ENCODE assay signal across 15 cellular contexts in the genomic region with DNA sequence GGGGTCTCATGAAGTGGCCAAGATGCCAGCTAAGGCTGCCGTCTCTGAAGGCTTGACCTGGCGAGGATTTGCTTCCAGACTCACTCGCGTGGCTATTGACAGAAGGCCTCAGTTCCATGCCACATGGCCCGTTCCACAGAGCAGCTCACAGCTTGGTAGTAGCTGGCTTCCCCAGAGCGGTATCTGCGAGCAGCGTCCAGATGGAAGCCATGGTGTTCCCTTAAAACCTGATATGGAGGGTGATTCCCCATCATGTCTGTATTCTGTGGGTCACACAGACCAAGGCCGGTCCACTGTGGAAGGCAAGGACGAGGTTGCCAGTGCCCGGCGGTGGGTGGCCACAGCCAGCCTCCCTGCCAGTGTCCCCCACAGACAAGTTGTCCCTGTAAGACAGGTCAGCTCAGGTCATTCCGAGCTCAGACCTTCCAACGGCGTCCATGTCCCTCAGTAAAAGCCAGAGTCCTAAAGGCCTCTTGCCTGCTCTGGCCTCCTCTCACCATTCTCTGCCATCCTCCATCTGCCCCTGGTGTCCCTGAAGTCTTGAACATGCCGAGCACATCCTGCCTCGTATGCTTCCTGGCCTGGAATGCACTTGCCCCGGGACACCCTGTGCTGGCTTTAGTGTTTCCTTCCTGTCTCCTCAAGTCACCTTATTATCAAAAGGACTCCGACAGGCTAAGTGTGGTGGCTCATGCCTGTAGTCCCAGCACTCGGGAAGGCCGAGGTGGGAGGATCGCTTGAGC.
DNase-seq lines count a peak whose midpoint lies in the region; ATAC-seq and TF ChIP-seq lines count a peak whose summit lies in the region.
"Had no signal": no experiment of that assay in that cellular context is flagged by ENCODE, and none has a peak within 500 bp of the region (broad histone marks: within the 10 kb centered on the region; RNA-seq: fewer than 3 reads in every experiment).

No MANE protein-coding gene starts in this region.

- TF ChIP-seq CTCF in WTC11 (IDR thresholded peaks at IDR 0.05) (no peak), esophagus muscularis mucosa (IDR thresholded peaks at IDR 0.05) (no peak), lower lobe of right lung (IDR thresholded peaks at IDR 0.05) (no peak), foreskin fibroblast (IDR thresholded peaks at IDR 0.05; ENCODE audit: low read depth, low read length) (no peak)

- H3K9me3 ChIP-seq in esophagus muscularis mucosa: no peaks in the 10 kb centered on the region
- H3K9me3 ChIP-seq in lower lobe of right lung: no peaks in the 10 kb centered on the region
- no peaks in the 10 kb centered on the region for H3K9me3 ChIP-seq in subcutaneous abdominal adipose tissue (ENCODE audit: control insufficient read depth in 5 of 5, low read length in 5 of 5)
- H3K9me3 ChIP-seq: adrenal gland had no signal

- H3K4me1 ChIP-seq in esophagus muscularis mucosa (peaks cover 11 to 19% (median 14%) of the 10 kb centered on the region in 4 donors), lower lobe of right lung (no peaks in the 10 kb centered on the region), subcutaneous abdominal adipose tissue (ENCODE audit: control insufficient read depth in 5 of 5, insufficient read depth in 5 of 5, low read length in 5 of 5) (peaks cover 2 to 22% (median 15%) of the 10 kb centered on the region in 5 donors)
- H3K4me1 ChIP-seq: adrenal gland had no signal

- POLR2A ChIA-PET in WTC11 (lab: Charles Lee): no interaction called here

- TF ChIP-seq EP300 in esophagus muscularis mucosa (IDR thresholded peaks at IDR 0.05): no peak

- H3K27me3 Mint-ChIP-seq in WTC11 (ENCODE audit: low read depth): no peaks in the 10 kb centered on the region
- H3K27me3 Mint-ChIP-seq: natural killer cell treated with Interleukin-12 subunit alpha and Interleukin-12 subunit beta and Interleukin-15 and Interleukin-18, amount 100 ng/mL, for 72 hours had no signal

- peak; percentile 4; the same call in 1 of the 2 replicates for ATAC-seq in WTC11
- ATAC-seq in lower lobe of right lung: peak; percentile 26 to 29

- no peaks in the 10 kb centered on the region for H3K27me3 ChIP-seq in esophagus muscularis mucosa
- H3K27me3 ChIP-seq in lower lobe of right lung (ENCODE audit: low read depth): no peaks in the 10 kb centered on the region
- H3K27me3 ChIP-seq in subcutaneous abdominal adipose tissue (ENCODE audit: control insufficient read depth in 5 of 5, insufficient read depth in 4 of 5, low read length in 5 of 5): no peaks in the 10 kb centered on the region
- H3K27me3 ChIP-seq: adrenal gland had no signal

- no peak overlapping the region for H3K4me3 Mint-ChIP-seq in WTC11
- H3K4me3 Mint-ChIP-seq: activated T-helper 1 cell treated with anti-CD3 and anti-CD28 coated beads, Interleukin-12 subunit alpha, Interleukin-12 subunit beta, Interleukin-2, Interleukin-4 antibody, amounts not matched to agents 30 ng/mL and 10 ng/mL and 1 ng/mL, durations not matched to agents 14 hours and 24 hours and 36 hours; natural killer cell treated with Interleukin-12 subunit alpha and Interleukin-12 subunit beta and Interleukin-15 and Interleukin-18, amount 100 ng/mL, for 72 hours; T-helper 2 cell treated with Interferon-gamma antibody and Interleukin-4, amounts not matched to agents 5 μg/mL and 100 μg/mL, for 36 hours had no signal

- no peak for DNase-seq in WTC11 (ENCODE audit: low spot score)
- no peak for DNase-seq in esophagus muscularis mucosa (ENCODE audit: extremely low spot score)
- DNase-seq in lower lobe of right lung: no peak
- DNase-seq in SIG-M5 (lab: John Stamatoyannopoulos, UW): no peak
- no peak for DNase-seq in foreskin fibroblast
- DNase-seq in foreskin melanocyte: no peak
- DNase-seq: activated CD4-positive, alpha-beta T cell treated with anti-CD3 and anti-CD28 coated beads, Interleukin-2, amount 50 U/mL, for 1 hour; hypothalamus; NCI-H1092 treated with DMSO at 0.1 percent for 48 hours had no signal

- CTCF ChIA-PET in WTC11 (lab: Charles Lee): interaction anchor here (0.6 to 0.8 kb wide), 3 partner anchors 11 to 303 kb away, joined by 3 to 4 read pairs (median 3); no protein-coding TSS in a partner anchor

- peak overlapping the region in 1 of 5 donors; percentile 13 for H3K9ac ChIP-seq in subcutaneous abdominal adipose tissue (ENCODE audit: low read length in 5 of 5)

- peak overlapping the region; percentile 43; the same call in 1 of the 2 replicates for H3K27ac Mint-ChIP-seq in WTC11
- H3K27ac Mint-ChIP-seq: activated T-helper 1 cell treated with anti-CD3 and anti-CD28 coated beads, Interleukin-12 subunit alpha, Interleukin-12 subunit beta, Interleukin-2, Interleukin-4 antibody, amounts not matched to agents 30 ng/mL and 10 ng/mL and 1 ng/mL, durations not matched to agents 14 hours and 24 hours and 36 hours; natural killer cell treated with Interleukin-12 subunit alpha and Interleukin-12 subunit beta and Interleukin-15 and Interleukin-18, amount 100 ng/mL, for 72 hours; T-helper 2 cell treated with Interferon-gamma antibody and Interleukin-4, amounts not matched to agents 5 μg/mL and 100 μg/mL, for 36 hours had no signal

- peaks cover 46% of the 10 kb centered on the region for H3K4me1 Mint-ChIP-seq in WTC11

- intact Hi-C loops in esophagus muscularis mucosa (cut with DNase I): no loop called here
- intact Hi-C loops in lower lobe of right lung (cut with DNase I): no loop called here

- H3K36me3 ChIP-seq in esophagus muscularis mucosa (peaks cover 35 to 51% (median 45%) of the 10 kb centered on the region in 4 donors), lower lobe of right lung (peaks cover 44% of the 10 kb centered on the region), subcutaneous abdominal adipose tissue (ENCODE audit: control insufficient read depth in 5 of 5, insufficient read depth in 5 of 5, low read length in 5 of 5) (peaks cover 12 to 52% (median 48%) of the 10 kb centered on the region in 5 donors)

- no peaks in the 10 kb centered on the region for H3K9me3 Mint-ChIP-seq in WTC11
- H3K9me3 Mint-ChIP-seq: activated T-helper 1 cell treated with anti-CD3 and anti-CD28 coated beads, Interleukin-12 subunit alpha, Interleukin-12 subunit beta, Interleukin-2, Interleukin-4 antibody, amounts not matched to agents 30 ng/mL and 10 ng/mL and 1 ng/mL, durations not matched to agents 14 hours and 24 hours and 36 hours; natural killer cell treated with Interleukin-12 subunit alpha and Interleukin-12 subunit beta and Interleukin-15 and Interleukin-18, amount 100 ng/mL, for 72 hours; T-helper 2 cell treated with Interferon-gamma antibody and Interleukin-4, amounts not matched to agents 5 μg/mL and 100 μg/mL, for 36 hours had no signal

- WGBS in esophagus muscularis mucosa: 81% methylated on average over 22 of the region's 22 CpGs

- H3K4me3 ChIP-seq in esophagus muscularis mucosa: no peak overlapping the region
- no peak overlapping the region for H3K4me3 ChIP-seq in lower lobe of right lung
- H3K4me3 ChIP-seq in subcutaneous abdominal adipose tissue (ENCODE audit: low read depth in 1 of 5, low read length in 5 of 5): no peak overlapping the region
- H3K4me3 ChIP-seq in foreskin fibroblast (ENCODE audit: low read depth in 1 of 2, low read length in 2 of 2): no peak overlapping the region
- H3K4me3 ChIP-seq: adrenal gland, coronary artery had no signal

- H3K36me3 Mint-ChIP-seq in WTC11: peaks cover 34% of the 10 kb centered on the region

- H3K27ac ChIP-seq in esophagus muscularis mucosa (replicated peaks in 1 of 4) (peak overlapping the region; percentile 20 to 63 (median 31)), lower lobe of right lung (peak overlapping the region; percentile 39), subcutaneous abdominal adipose tissue (ENCODE audit: low read depth, low read length) (peak overlapping the region; percentile 9)

- TF ChIP-seq POLR2A in esophagus muscularis mucosa (IDR thresholded peaks at IDR 0.05; ENCODE audit: low read depth): no peak

TF ChIP-seq in WTC11, 78 proteins besides CTCF, POLR2A, EP300 and RAD21 (continues in another document):
- TF ChIP-seq, protein P1, sequence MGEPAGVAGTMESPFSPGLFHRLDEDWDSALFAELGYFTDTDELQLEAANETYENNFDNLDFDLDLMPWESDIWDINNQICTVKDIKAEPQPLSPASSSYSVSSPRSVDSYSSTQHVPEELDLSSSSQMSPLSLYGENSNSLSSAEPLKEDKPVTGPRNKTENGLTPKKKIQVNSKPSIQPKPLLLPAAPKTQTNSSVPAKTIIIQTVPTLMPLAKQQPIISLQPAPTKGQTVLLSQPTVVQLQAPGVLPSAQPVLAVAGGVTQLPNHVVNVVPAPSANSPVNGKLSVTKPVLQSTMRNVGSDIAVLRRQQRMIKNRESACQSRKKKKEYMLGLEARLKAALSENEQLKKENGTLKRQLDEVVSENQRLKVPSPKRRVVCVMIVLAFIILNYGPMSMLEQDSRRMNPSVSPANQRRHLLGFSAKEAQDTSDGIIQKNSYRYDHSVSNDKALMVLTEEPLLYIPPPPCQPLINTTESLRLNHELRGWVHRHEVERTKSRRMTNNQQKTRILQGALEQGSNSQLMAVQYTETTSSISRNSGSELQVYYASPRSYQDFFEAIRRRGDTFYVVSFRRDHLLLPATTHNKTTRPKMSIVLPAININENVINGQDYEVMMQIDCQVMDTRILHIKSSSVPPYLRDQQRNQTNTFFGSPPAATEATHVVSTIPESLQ (CRISPR knock-in tag; IDR thresholded peaks at IDR 0.05): no peak
- TF ChIP-seq CBFB (CRISPR knock-in tag; IDR thresholded peaks at IDR 0.05; ENCODE audit: low read depth): no peak
- TF ChIP-seq HMGA2 (CRISPR knock-in tag; IDR thresholded peaks at IDR 0.05): no peak
- TF ChIP-seq, protein P2, sequence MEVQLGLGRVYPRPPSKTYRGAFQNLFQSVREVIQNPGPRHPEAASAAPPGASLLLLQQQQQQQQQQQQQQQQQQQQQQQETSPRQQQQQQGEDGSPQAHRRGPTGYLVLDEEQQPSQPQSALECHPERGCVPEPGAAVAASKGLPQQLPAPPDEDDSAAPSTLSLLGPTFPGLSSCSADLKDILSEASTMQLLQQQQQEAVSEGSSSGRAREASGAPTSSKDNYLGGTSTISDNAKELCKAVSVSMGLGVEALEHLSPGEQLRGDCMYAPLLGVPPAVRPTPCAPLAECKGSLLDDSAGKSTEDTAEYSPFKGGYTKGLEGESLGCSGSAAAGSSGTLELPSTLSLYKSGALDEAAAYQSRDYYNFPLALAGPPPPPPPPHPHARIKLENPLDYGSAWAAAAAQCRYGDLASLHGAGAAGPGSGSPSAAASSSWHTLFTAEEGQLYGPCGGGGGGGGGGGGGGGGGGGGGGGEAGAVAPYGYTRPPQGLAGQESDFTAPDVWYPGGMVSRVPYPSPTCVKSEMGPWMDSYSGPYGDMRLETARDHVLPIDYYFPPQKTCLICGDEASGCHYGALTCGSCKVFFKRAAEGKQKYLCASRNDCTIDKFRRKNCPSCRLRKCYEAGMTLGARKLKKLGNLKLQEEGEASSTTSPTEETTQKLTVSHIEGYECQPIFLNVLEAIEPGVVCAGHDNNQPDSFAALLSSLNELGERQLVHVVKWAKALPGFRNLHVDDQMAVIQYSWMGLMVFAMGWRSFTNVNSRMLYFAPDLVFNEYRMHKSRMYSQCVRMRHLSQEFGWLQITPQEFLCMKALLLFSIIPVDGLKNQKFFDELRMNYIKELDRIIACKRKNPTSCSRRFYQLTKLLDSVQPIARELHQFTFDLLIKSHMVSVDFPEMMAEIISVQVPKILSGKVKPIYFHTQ (CRISPR knock-in tag; IDR thresholded peaks at IDR 0.05): no peak
- no peak for TF ChIP-seq ZBTB21 (CRISPR knock-in tag; IDR thresholded peaks at IDR 0.05; ENCODE audit: borderline replicate concordance)
- TF ChIP-seq NFATC4 (CRISPR knock-in tag; IDR thresholded peaks at IDR 0.05): no peak
